ENCODE assay signal across 8 cellular contexts in genomic region chr7:131370523-131370968, GRCh38. TPM values are rescaled to one million over a fixed set of nuclear protein-coding genes. Genes with fewer than 3 reads are reported as not detected.
A peak's percentile ranks its signal among the peaks of the same experiment; 100 is the strongest.
DNase-seq lines count a peak whose midpoint lies in the region; ATAC-seq, FAIRE-seq and TF ChIP-seq lines count a peak whose summit lies in the region.

No MANE protein-coding gene starts in this region.

- TF ChIP-seq CTCF in cardiac fibroblast (IDR thresholded peaks at IDR 0.05; ENCODE audit: low read depth, low read length): no peak

- CTCF ChIA-PET in CD4-positive, alpha-beta memory T cell (lab: Charles Lee; ENCODE audit: partially characterized antibody): no interaction called here

- H3K36me3 ChIP-seq in CD4-positive, alpha-beta memory T cell (ENCODE audit: insufficient read depth, low read length): no peaks in the 10 kb centered on the region
- H3K36me3 ChIP-seq in small intestine (ENCODE audit: control insufficient read depth in 2 of 2, insufficient read depth in 2 of 2, low read length in 2 of 2): no peaks in the 10 kb centered on the region

- peaks cover 65% of the 10 kb centered on the region for H3K4me1 ChIP-seq in CD4-positive, alpha-beta memory T cell (ENCODE audit: insufficient read depth, low read length)
- peaks cover 0 to 7% of the 10 kb centered on the region in 2 donors for H3K4me1 ChIP-seq in small intestine (ENCODE audit: control insufficient read depth in 2 of 2, insufficient read depth in 1 of 2, low read depth in 1 of 2, low read length in 1 of 2)

- FAIRE-seq in small intestine (lab: Jason Lieb, UNC): no peak

- H3K27ac ChIP-seq in CD4-positive, alpha-beta memory T cell (ENCODE audit: low read depth, low read length): no peak overlapping the region
- peak overlapping the region in 1 of 2 donors; percentile 4 for H3K27ac ChIP-seq in small intestine (ENCODE audit: low read depth in 1 of 2, low read length in 1 of 2)

- H3K27ac Mint-ChIP-seq in CD4-positive, alpha-beta memory T cell: peak overlapping the region in 4 of 7 donors; percentile 33 to 58 (median 40)

- H3K36me3 Mint-ChIP-seq in CD4-positive, alpha-beta memory T cell: peaks cover 0 to 1% of the 10 kb centered on the region in 2 donors

- no peaks in the 10 kb centered on the region for H3K27me3 Mint-ChIP-seq in CD4-positive, alpha-beta memory T cell

- no peaks in the 10 kb centered on the region for H3K27me3 ChIP-seq in CD4-positive, alpha-beta memory T cell (ENCODE audit: insufficient read depth, low read length)
- no peaks in the 10 kb centered on the region for H3K27me3 ChIP-seq in small intestine (ENCODE audit: control insufficient read depth in 2 of 2, insufficient read depth in 2 of 2, low read length in 2 of 2)

- peaks cover 38 to 80% (median 53%) of the 10 kb centered on the region in 4 donors for H3K4me1 Mint-ChIP-seq in CD4-positive, alpha-beta memory T cell

- in situ Hi-C loops in KBM-7 (cut with MboI; ENCODE audit: low pct_unique_long_range_greater_than_20kb, low sequenced_read_pairs): no loop called here

- H3K4me3 ChIP-seq in CD4-positive, alpha-beta memory T cell (ENCODE audit: low read length in 2 of 2): no peak overlapping the region
- no peak overlapping the region for H3K4me3 ChIP-seq in cardiac fibroblast (replicated peaks in 1 of 2; ENCODE audit: low read depth in 2 of 2, low read length in 2 of 2)
- no peak overlapping the region for H3K4me3 ChIP-seq in small intestine (ENCODE audit: low read depth in 1 of 2, low read length in 2 of 2)

- H3K4me3 Mint-ChIP-seq in CD4-positive, alpha-beta memory T cell: peak overlapping the region in 6 of 8 donors; percentile 4 to 71 (median 40)

- intact Hi-C loops in CD4-positive, alpha-beta memory T cell (cut with micrococcal nuclease): no loop called here

- peak; percentile 37 to 63 (median 50) for DNase-seq in CD4-positive, alpha-beta memory T cell
- DNase-seq in KBM-7 (peak; percentile 21), cardiac fibroblast (ENCODE audit: low read depth in 2 of 2) (peak; percentile 49 to 67), small intestine (peak; percentile 28), D341Med (ENCODE audit: low spot score) (no peak), SKM-1 (lab: John Stamatoyannopoulos, UW; ENCODE audit: unreplicated experiment) (no peak), DMS114 treated with DMSO at 0.1 percent for 48 hours (lab: John Stamatoyannopoulos, UW; ENCODE audit: unreplicated experiment) (no peak)

- POLR2A ChIA-PET in CD4-positive, alpha-beta memory T cell (lab: Charles Lee; ENCODE audit: partially characterized antibody): interaction anchor here (0.7 kb wide), 1 partner anchor 12 kb away, joined by 3 read pairs; no protein-coding TSS in a partner anchor

- H3K9me3 Mint-ChIP-seq in CD4-positive, alpha-beta memory T cell: no peaks in the 10 kb centered on the region

- 55 to 78% (median 62%) methylated on average over 1 of the region's 1 CpG for WGBS in small intestine, 3 donors

- H3K9me3 ChIP-seq in CD4-positive, alpha-beta memory T cell (ENCODE audit: control insufficient read depth in 1 of 2, low read length in 2 of 2): no peaks in the 10 kb centered on the region
- H3K9me3 ChIP-seq in small intestine (ENCODE audit: control insufficient read depth, low read depth): no peaks in the 10 kb centered on the region

- ATAC-seq in GM21447 (IDR thresholded peaks at IDR 0.05; ENCODE audit: unreplicated experiment): peak; percentile 88

RNA-seq across cellular contexts. Expression of gene MKLN1, which starts 42.9 kb away (rescaled TPM):
- total RNA-seq in CD4-positive, alpha-beta memory T cell: 10 to 100 TPM; 60.7 to 61.0 TPM
- polyA plus RNA-seq in CD4-positive, alpha-beta memory T cell: 10 to 100 TPM; 18.1 to 30.1 TPM
- polyA plus RNA-seq in small intestine: 10 to 100 TPM in 2 of 3 donors, 1 to 10 TPM in 1; 7.9 to 18.1 (median 17.6) TPM

Comparison
In these comparisons a context has a peak if more than half of its experiments do, and no peak if none do; other contexts are left out.
1. DNase-seq: peak in CD4-positive, alpha-beta memory T cell (5 of 5), KBM-7 (single experiment), cardiac fibroblast (2 of 2) and small intestine (single experiment); none in D341Med (single experiment), SKM-1 (single experiment) and DMS114 treated with DMSO at 0.1 percent for 48 hours (single experiment).